In genomic region chr13:41053384-41053826, GRCh38 we compare ENCODE assay signal across 8 cellular contexts. TPM values are rescaled to one million over a fixed set of nuclear protein-coding genes. Genes with fewer than 3 reads are reported as not detected.
DNase-seq lines count a peak whose midpoint lies in the region; ATAC-seq, FAIRE-seq and TF ChIP-seq lines count a peak whose summit lies in the region.

No MANE protein-coding gene starts in this region.

- H3K9ac ChIP-seq in K562 (ENCODE audit: insufficient read depth in 1 of 2, low read depth in 2 of 2, low read length in 2 of 2), result peak overlapping the region in 1 of 2 experiments; percentile 15; a peak in 2 of 4 replicates

- POLR2A ChIA-PET in K562 (lab: Yijun Ruan, JAX), result interaction anchor here (0.7 kb wide), 1 partner anchor 16 kb away, joined by 3 read pairs; no protein-coding TSS in a partner anchor
- POLR2A ChIA-PET in CD4-positive, alpha-beta memory T cell (lab: Charles Lee; ENCODE audit: partially characterized antibody), result interaction anchor here (1.2 to 2.9 kb wide), 5 partner anchors 35 to 79 kb away, joined by 4 to 17 read pairs (median 7); partner anchors contain the start of gene ELF1

- H3K27ac ChIP-seq in K562 (ENCODE audit: extremely low read depth, low read depth, low read length) (0 out of 3 replicates have a peak overlapping the region, but pooled peaks have one; percentile 4), testis (peak overlapping the region in 1 of 2 donors; percentile 7)
- no peak overlapping the region for H3K27ac ChIP-seq in CD4-positive, alpha-beta memory T cell (ENCODE audit: low read depth, low read length)

- no peak for TF ChIP-seq EP300 in K562 (IDR thresholded peaks at IDR 0.05; ENCODE audit: low read length)

- peaks cover 97% of the 10 kb centered on the region for H3K79me2 ChIP-seq in K562 (ENCODE audit: control insufficient read depth, insufficient read depth, low read length)

- TF ChIP-seq POLR2A in K562 (conservative IDR thresholded peaks at IDR 0.05), result no peak
- TF ChIP-seq POLR2A in testis (IDR thresholded peaks at IDR 0.05), result no peak

- H3K4me2 ChIP-seq in K562 (ENCODE audit: insufficient read depth, low read length), result peak overlapping the region; percentile 29; the same call in 1 of the 2 replicates

- H3K9me1 ChIP-seq in K562 (ENCODE audit: control insufficient read depth, insufficient read depth, low read length), result no peaks in the 10 kb centered on the region

- peaks cover 60% of the 10 kb centered on the region for H3K4me1 Mint-ChIP-seq in osteocyte (ENCODE audit: unreplicated experiment)
- H3K4me1 Mint-ChIP-seq in CD4-positive, alpha-beta memory T cell, result peaks cover 26 to 47% (median 32%) of the 10 kb centered on the region in 4 donors

- BruUV-seq in K562 (replicated peaks; lab: Mats Ljungman, UMichigan), result no TSS peak

- ATAC-seq in GM19035 (IDR thresholded peaks at IDR 0.05; ENCODE audit: unreplicated experiment) (peak; percentile 65), HG03342 (IDR thresholded peaks at IDR 0.05; ENCODE audit: unreplicated experiment) (peak; percentile 81), K562 (peak; percentile 11; the same call in 1 of the 3 replicates)

- no peak overlapping the region for H3K4me3 Mint-ChIP-seq in osteocyte (ENCODE audit: unreplicated experiment)
- no peak overlapping the region for H3K4me3 Mint-ChIP-seq in CD4-positive, alpha-beta memory T cell

- FAIRE-seq in K562 (lab: Jason Lieb, UNC), result no peak

- H3K36me3 Mint-ChIP-seq in osteocyte (ENCODE audit: unreplicated experiment), result peaks cover 9% of the 10 kb centered on the region
- H3K36me3 Mint-ChIP-seq in CD4-positive, alpha-beta memory T cell, result peaks cover 3 to 6% of the 10 kb centered on the region in 2 donors

- WGBS in K562 (ENCODE audit: insufficient coverage, low coverage, missing lambda C conversion rate), result 24% methylated on average over 2 of the region's 2 CpGs
- 49 to 57% methylated on average over 2 of the region's 2 CpGs for WGBS in testis, 2 donors

- peaks cover 3% of the 10 kb centered on the region; the same call in 2 of the 3 replicates for H3K36me3 ChIP-seq in K562 (ENCODE audit: control insufficient read depth, insufficient read depth, low read length)
- no peaks in the 10 kb centered on the region for H3K36me3 ChIP-seq in testis (ENCODE audit: low read depth, missing control alignments)
- no peaks in the 10 kb centered on the region for H3K36me3 ChIP-seq in CD4-positive, alpha-beta memory T cell (ENCODE audit: insufficient read depth, low read length)

- no peaks in the 10 kb centered on the region for H3K27me3 Mint-ChIP-seq in osteocyte (ENCODE audit: unreplicated experiment)
- H3K27me3 Mint-ChIP-seq in CD4-positive, alpha-beta memory T cell, result no peaks in the 10 kb centered on the region

- H3K9me3 ChIP-seq in K562 (replicated peaks; ENCODE audit: control insufficient read depth, insufficient read depth, low read depth, low read length) (no peaks in the 10 kb centered on the region; the same call in 1 of the 2 replicates), testis (no peaks in the 10 kb centered on the region)
- no peaks in the 10 kb centered on the region for H3K9me3 ChIP-seq in CD4-positive, alpha-beta memory T cell (ENCODE audit: control insufficient read depth in 1 of 2, low read length in 2 of 2)

- DNase-seq in K562 (ENCODE audit: extremely low read depth in 1 of 4, low spot score in 3 of 4), result peak in 1 of 4 experiments; percentile 14
- no peak for DNase-seq in osteocyte (ENCODE audit: extremely low spot score, unreplicated experiment)
- DNase-seq in stimulated activated CD4-positive, alpha-beta T cell treated with anti-CD3 and anti-CD28 coated beads, Interleukin-2, amount 100 ng/mL, for 24 hours, result no peak
- no peak for DNase-seq in testis
- no peak for DNase-seq in epidermal melanocyte (ENCODE audit: insufficient read length, low spot score)
- DNase-seq in CD4-positive, alpha-beta memory T cell, result no peak

- H3K4me3 ChIP-seq in K562 (no peak overlapping the region), testis (no peak overlapping the region)
- H3K4me3 ChIP-seq in CD4-positive, alpha-beta memory T cell (ENCODE audit: low read length in 2 of 2), result no peak overlapping the region

- H3K27me3 ChIP-seq in K562 (ENCODE audit: control insufficient read depth in 2 of 2, insufficient read depth in 2 of 2, low read length in 2 of 2) (no peaks in the 10 kb centered on the region), testis (no peaks in the 10 kb centered on the region)
- no peaks in the 10 kb centered on the region for H3K27me3 ChIP-seq in CD4-positive, alpha-beta memory T cell (ENCODE audit: insufficient read depth, low read length)

- peak overlapping the region; percentile 72 for H3K27ac Mint-ChIP-seq in osteocyte (ENCODE audit: unreplicated experiment)
- no peak overlapping the region for H3K27ac Mint-ChIP-seq in CD4-positive, alpha-beta memory T cell

- no peaks in the 10 kb centered on the region for H4K20me1 ChIP-seq in K562 (replicated peaks; ENCODE audit: control insufficient read depth, insufficient read depth, low read length)

- H3K4me1 ChIP-seq in K562 (replicated peaks in 1 of 2; ENCODE audit: control insufficient read depth in 2 of 2, insufficient read depth in 2 of 2, low read length in 2 of 2), result peaks cover 8 to 39% of the 10 kb centered on the region in 2 experiments; a peak in 3 of 5 replicates
- peaks cover 24% of the 10 kb centered on the region for H3K4me1 ChIP-seq in testis
- peaks cover 22% of the 10 kb centered on the region for H3K4me1 ChIP-seq in CD4-positive, alpha-beta memory T cell (ENCODE audit: insufficient read depth, low read length)

- peaks cover 11% of the 10 kb centered on the region for H3K9me3 Mint-ChIP-seq in osteocyte (ENCODE audit: unreplicated experiment)
- H3K9me3 Mint-ChIP-seq in CD4-positive, alpha-beta memory T cell, result peaks cover 0 to 2% (median 0%) of the 10 kb centered on the region in 8 donors

- no peak for TF ChIP-seq RAD21 in K562 (CRISPR knock-in tag; conservative IDR thresholded peaks at IDR 0.05 in 1 of 2, IDR thresholded peaks at IDR 0.05 in 1 of 2)

- intact Hi-C loops in K562 (cut with micrococcal nuclease), result loop anchor here (2.0 kb wide), 1 partner anchor 79 kb away; no protein-coding TSS in a partner anchor
- intact Hi-C loops in testis (cut with DNase I; ENCODE audit: low total_unique reads), result no loop called here
- intact Hi-C loops in CD4-positive, alpha-beta memory T cell (cut with micrococcal nuclease), result no loop called here

- TF ChIP-seq CTCF in K562 (IDR thresholded peaks at IDR 0.05 in 2 of 3, conservative IDR thresholded peaks at IDR 0.05 in 1 of 3; ENCODE audit: insufficient read depth in 2 of 3, low read depth in 1 of 3, low read length in 3 of 3), result no peak
- TF ChIP-seq CTCF in osteocyte (IDR thresholded peaks at IDR 0.05), result no peak
- TF ChIP-seq CTCF in testis (IDR thresholded peaks at IDR 0.05), result no peak

- H2AFZ ChIP-seq in K562 (ENCODE audit: low read depth, low read length), result no peak overlapping the region

- in situ Hi-C loops in K562 (cut with MboI), result loop anchor here (25.0 kb wide), 1 partner anchor 266 kb away; the partner anchor contains the start of gene SLC25A15

- CTCF ChIA-PET in K562 (lab: Yijun Ruan, JAX; ENCODE audit: low intra/inter-chr PET ratio), result interaction anchor here (2.2 kb wide), 1 partner anchor 169 kb away, joined by 10 read pairs; no protein-coding TSS in a partner anchor
- CTCF ChIA-PET in CD4-positive, alpha-beta memory T cell (lab: Charles Lee; ENCODE audit: partially characterized antibody), result interaction anchor here (0.6 to 5.5 kb wide), 30 partner anchors 11 to 547 kb away, joined by 3 to 48 read pairs (median 5); partner anchors contain the start of gene ELF1

RNA-seq across cellular contexts. Expression of gene WBP4, which starts 7.9 kb away (rescaled TPM):
- 1.9 and 5.9 TPM in 2 replicates for total RNA-seq in K562 (2011; cell fraction: chromatin; rRNA removed; ENCODE audit: low replicate concordance)
- 1.5 and 1.6 TPM in 2 replicates for total RNA-seq in K562 (2011; cell fraction: nucleolus; rRNA removed)
- total RNA-seq in K562 (2011; cell fraction: nucleoplasm; rRNA removed), result 2.6 and 4.3 TPM in 2 replicates
- total RNA-seq in K562 (2014; rRNA removed) (6.4 and 6.9 TPM in 2 replicates), K562 (2014; rRNA removed; fragmentation: Illumina TruSeq; extraction: Trizol) (8.8 and 10.0 TPM in 2 replicates), K562 (2015; rRNA removed; fragmentation: Illumina TruSeq; extraction: Trizol) (8.3 and 8.4 TPM in 2 replicates), K562 (2021) (4.2 and 5.6 TPM in 2 replicates), osteocyte (6.9 TPM in 2 replicates), testis (10 to 100 TPM; 17.9 to 19.8 TPM)
- polyA plus RNA-seq in K562 (2011; rRNA removed) (4.7 and 7.9 TPM in 2 replicates), K562 (2014; fragmentation: Illumina TruSeq; extraction: Trizol) (11.3 and 12.2 TPM in 2 replicates), K562 (2014; fragmentation: Nextera tagmentation; extraction: Ambion mirVana) (1 to 10 TPM; 5.5 to 6.1 TPM), K562 (2014; rRNA removed) (10.0 and 11.2 TPM in 2 replicates), testis (ENCODE audit: insufficient read depth, low read depth, low replicate concordance) (7.0 TPM)
- 0.70 and 1.5 TPM in 2 replicates for polyA plus RNA-seq in K562 (2011; cell fraction: cytosol; rRNA removed)
- polyA plus RNA-seq in K562 (2011; cell fraction: nucleus; rRNA removed), result 2.5 and 3.2 TPM in 2 replicates
- 6.2 and 6.7 TPM in 2 replicates for polyA plus RNA-seq in K562 (2012)
- 3.2 and 3.5 TPM in 2 replicates for polyA minus RNA-seq in K562 (2011; rRNA and poly(A)+ RNA removed)
- polyA minus RNA-seq in K562 (2011; cell fraction: cytosol; rRNA and poly(A)+ RNA removed), result 1.9 and 2.6 TPM in 2 replicates
- 2.4 and 4.1 TPM in 2 replicates for polyA minus RNA-seq in K562 (2011; cell fraction: nucleus; rRNA and poly(A)+ RNA removed)
- 1 to 10 TPM; 8.4 to 9.1 TPM for total RNA-seq in CD4-positive, alpha-beta memory T cell
- 1 to 10 TPM; 1.9 to 4.1 TPM for polyA plus RNA-seq in CD4-positive, alpha-beta memory T cell

RNA-seq across cellular contexts. Expression of gene ELF1, which starts 34.3 kb away (rescaled TPM):
- total RNA-seq in K562 (2011; cell fraction: chromatin; rRNA removed; ENCODE audit: low replicate concordance), result 23.9 and 37.6 TPM in 2 replicates
- 21.8 and 23.3 TPM in 2 replicates for total RNA-seq in K562 (2011; cell fraction: nucleolus; rRNA removed)
- total RNA-seq in K562 (2011; cell fraction: nucleoplasm; rRNA removed), result 22.6 and 28.2 TPM in 2 replicates
- 25.3 and 27.6 TPM in 2 replicates for total RNA-seq in K562 (2014; rRNA removed)
- total RNA-seq in K562 (2014; rRNA removed; fragmentation: Illumina TruSeq; extraction: Trizol), result 33.4 and 42.4 TPM in 2 replicates
- 27.6 and 30.4 TPM in 2 replicates for total RNA-seq in K562 (2015; rRNA removed; fragmentation: Illumina TruSeq; extraction: Trizol)
- 37.5 and 46.6 TPM in 2 replicates for total RNA-seq in K562 (2021)
- polyA plus RNA-seq in K562 (2011; rRNA removed), result 35.2 and 35.5 TPM in 2 replicates
- 21.9 and 24.0 TPM in 2 replicates for polyA plus RNA-seq in K562 (2011; cell fraction: cytosol; rRNA removed)
- 18.7 and 20.7 TPM in 2 replicates for polyA plus RNA-seq in K562 (2011; cell fraction: nucleus; rRNA removed)
- 32.5 and 37.9 TPM in 2 replicates for polyA plus RNA-seq in K562 (2012)
- 51.2 and 54.4 TPM in 2 replicates for polyA plus RNA-seq in K562 (2014; fragmentation: Illumina TruSeq; extraction: Trizol)
- polyA plus RNA-seq in K562 (2014; fragmentation: Nextera tagmentation; extraction: Ambion mirVana), result 10 to 100 TPM; 30.4 to 36.8 TPM
- 24.7 and 27.6 TPM in 2 replicates for polyA plus RNA-seq in K562 (2014; rRNA removed)
- 52.2 and 62.7 TPM in 2 replicates for polyA minus RNA-seq in K562 (2011; rRNA and poly(A)+ RNA removed)
- 18.8 and 29.8 TPM in 2 replicates for polyA minus RNA-seq in K562 (2011; cell fraction: cytosol; rRNA and poly(A)+ RNA removed)
- polyA minus RNA-seq in K562 (2011; cell fraction: nucleus; rRNA and poly(A)+ RNA removed), result 23.0 and 28.3 TPM in 2 replicates
- 52.6 and 56.8 TPM in 2 replicates for total RNA-seq in osteocyte
- total RNA-seq in testis, result 10 to 100 TPM; 54.8 to 67.5 TPM
- polyA plus RNA-seq in testis (ENCODE audit: insufficient read depth, low read depth, low replicate concordance), result 32.8 TPM
- total RNA-seq in CD4-positive, alpha-beta memory T cell, result 100 to 1,000 TPM; 188 to 192 TPM
- polyA plus RNA-seq in CD4-positive, alpha-beta memory T cell, result 100 to 1,000 TPM; 136 to 149 TPM

Comparison
In these comparisons a context has a peak if more than half of its experiments do, and no peak if none do; other contexts are left out.
1. ATAC-seq: peak in every context shown above with its lines; median percentile 81 in HG03342; 65 in GM19035; 11 in K562.